In the genomic region with DNA sequence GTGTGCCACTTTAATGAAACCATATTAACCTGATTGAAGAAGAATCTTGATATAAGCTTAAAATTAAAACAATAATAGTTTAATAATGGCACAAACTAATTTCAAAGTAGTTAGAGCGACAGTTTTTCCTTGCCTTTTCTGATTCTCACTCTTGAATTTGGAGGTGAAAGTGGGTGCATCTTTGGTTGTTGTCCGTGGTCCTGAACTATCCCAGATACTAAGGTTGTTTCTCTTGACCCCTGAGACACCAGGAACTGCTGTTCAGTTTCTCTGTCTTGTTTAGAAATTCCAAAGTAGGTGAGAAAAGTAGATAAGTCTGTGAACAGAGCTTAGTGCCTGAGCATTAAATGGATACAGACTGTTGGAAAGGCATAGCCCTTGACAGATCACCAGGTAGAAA, we compare ENCODE assay signal across 19 cellular contexts.
DNase-seq lines count a peak whose midpoint lies in the region; ATAC-seq and TF ChIP-seq lines count a peak whose summit lies in the region.
"Had no signal": no experiment of that assay in that cellular context is flagged by ENCODE, and none has a peak within 500 bp of the region (broad histone marks: within the 10 kb centered on the region; RNA-seq: fewer than 3 reads in every experiment).

No MANE protein-coding gene starts in this region.

- no peaks in the 10 kb centered on the region for H3K27me3 Mint-ChIP-seq in WTC11 (ENCODE audit: low read depth)
- no peaks in the 10 kb centered on the region for H3K27me3 Mint-ChIP-seq in activated T-helper 17 cell treated with anti-CD3 and anti-CD28 coated beads, Interleukin-2, amount 50 U/mL, for 72 hours
- H3K27me3 Mint-ChIP-seq: CD8-positive, alpha-beta memory T cell had no signal

- no peak overlapping the region for H3K9ac ChIP-seq in liver (ENCODE audit: low read depth in 1 of 2, low read length in 2 of 2)
- H3K9ac ChIP-seq: BLaER1 had no signal

- H3K36me3 ChIP-seq in liver (ENCODE audit: control insufficient read depth in 4 of 4, insufficient read depth in 3 of 4, low read depth in 1 of 4, low read length in 3 of 4) (no peaks in the 10 kb centered on the region), right lobe of liver (no peaks in the 10 kb centered on the region)
- H3K36me3 ChIP-seq: BLaER1, HAP-1 had no signal

- ATAC-seq in right lobe of liver: no peak
- no peak for ATAC-seq in WTC11
- no peak for ATAC-seq in activated T-helper 17 cell treated with anti-CD3 and anti-CD28 coated beads, Interleukin-2, amount 50 U/mL, for 72 hours (replicated peaks)

- H3K4me3 ChIP-seq in liver (ENCODE audit: low read depth in 1 of 3, low read length in 3 of 3) (no peak overlapping the region), right lobe of liver (no peak overlapping the region)
- H3K4me3 ChIP-seq: BLaER1, HAP-1, PC-9 had no signal

- no peaks in the 10 kb centered on the region for H3K4me1 ChIP-seq in liver (ENCODE audit: control insufficient read depth in 4 of 4, insufficient read depth in 4 of 4, low read length in 3 of 4)
- H3K4me1 ChIP-seq in right lobe of liver: no peaks in the 10 kb centered on the region
- H3K4me1 ChIP-seq: BLaER1, HAP-1 had no signal

- TF ChIP-seq POLR2A in right lobe of liver (IDR thresholded peaks at IDR 0.05): no peak
- TF ChIP-seq POLR2A in erythroblast (IDR thresholded peaks at IDR 0.05; ENCODE audit: low read length): no peak

- no peaks in the 10 kb centered on the region for H3K27me3 ChIP-seq in liver (ENCODE audit: control insufficient read depth in 4 of 4, insufficient read depth in 4 of 4, low read length in 3 of 4)
- H3K27me3 ChIP-seq in right lobe of liver: no peaks in the 10 kb centered on the region
- H3K27me3 ChIP-seq: BLaER1 had no signal

- intact Hi-C loops in right lobe of liver (cut with DNase I): no loop called here

- DNase-seq in right lobe of liver: no peak
- no peak for DNase-seq in WTC11 (ENCODE audit: low spot score)
- peak; percentile 27 for DNase-seq in iPS-NIHi7 (ENCODE audit: extremely low spot score)
- DNase-seq in middle frontal gyrus (ENCODE audit: extremely low spot score, low spot score): no peak
- no peak for DNase-seq in erythroblast (lab: John Stamatoyannopoulos, UW)
- DNase-seq in hypothalamus (lab: John Stamatoyannopoulos, UW): no peak
- DNase-seq: CD8-positive, alpha-beta memory T cell; DMS79 treated with DMSO at 0.1 percent for 48 hours; GF-D8; KG1; NCI-H1092; NCI-H1694; NCI-H510A treated with DMSO at 0.1 percent for 48 hours; NCI-H82; PC-9 had no signal

- no peaks in the 10 kb centered on the region for H3K4me1 Mint-ChIP-seq in WTC11
- no peaks in the 10 kb centered on the region for H3K4me1 Mint-ChIP-seq in activated T-helper 17 cell treated with anti-CD3 and anti-CD28 coated beads, Interleukin-2, amount 50 U/mL, for 72 hours
- H3K4me1 Mint-ChIP-seq: CD8-positive, alpha-beta memory T cell had no signal

- no peaks in the 10 kb centered on the region for H3K9me3 Mint-ChIP-seq in WTC11
- peaks cover 9% of the 10 kb centered on the region for H3K9me3 Mint-ChIP-seq in activated T-helper 17 cell treated with anti-CD3 and anti-CD28 coated beads, Interleukin-2, amount 50 U/mL, for 72 hours

- no peak for TF ChIP-seq RAD21 in liver (IDR thresholded peaks at IDR 0.05)

- POLR2A ChIA-PET in WTC11 (lab: Charles Lee): no interaction called here

- no peak overlapping the region for H3K27ac Mint-ChIP-seq in WTC11
- no peak overlapping the region for H3K27ac Mint-ChIP-seq in activated T-helper 17 cell treated with anti-CD3 and anti-CD28 coated beads, Interleukin-2, amount 50 U/mL, for 72 hours
- H3K27ac Mint-ChIP-seq: CD8-positive, alpha-beta memory T cell had no signal

- H3K9me3 ChIP-seq in liver (ENCODE audit: control insufficient read depth in 4 of 4, low read length in 3 of 4): no peaks in the 10 kb centered on the region
- no peaks in the 10 kb centered on the region for H3K9me3 ChIP-seq in right lobe of liver
- H3K9me3 ChIP-seq: BLaER1, HAP-1 had no signal

- TF ChIP-seq CTCF in liver (IDR thresholded peaks at IDR 0.05; ENCODE audit: low read depth, low read length, missing input control) (no peak), right lobe of liver (IDR thresholded peaks at IDR 0.05) (no peak), WTC11 (IDR thresholded peaks at IDR 0.05) (no peak)

- H3K36me3 Mint-ChIP-seq in WTC11: no peaks in the 10 kb centered on the region
- no peaks in the 10 kb centered on the region for H3K36me3 Mint-ChIP-seq in activated T-helper 17 cell treated with anti-CD3 and anti-CD28 coated beads, Interleukin-2, amount 50 U/mL, for 72 hours (ENCODE audit: low read depth)
- H3K36me3 Mint-ChIP-seq: CD8-positive, alpha-beta memory T cell had no signal

- H3K27ac ChIP-seq in liver (ENCODE audit: low read depth in 1 of 2, low read length in 2 of 2) (no peak overlapping the region), right lobe of liver (no peak overlapping the region)
- H3K27ac ChIP-seq: BLaER1, PC-9 had no signal

- CTCF ChIA-PET in WTC11 (lab: Charles Lee): no interaction called here

- no peak overlapping the region for H3K4me3 Mint-ChIP-seq in WTC11
- H3K4me3 Mint-ChIP-seq in activated T-helper 17 cell treated with anti-CD3 and anti-CD28 coated beads, Interleukin-2, amount 50 U/mL, for 72 hours: no peak overlapping the region
- H3K4me3 Mint-ChIP-seq: CD8-positive, alpha-beta memory T cell had no signal

- WGBS in liver: 61% methylated on average over 2 of the region's 2 CpGs
- 49% methylated on average over 2 of the region's 2 CpGs for WGBS in right lobe of liver (ENCODE audit: insufficient coverage, low coverage, low lambda C conversion rate, missing lambda C conversion rate)

TF ChIP-seq in liver, 16 proteins besides CTCF, POLR2A, EP300 and RAD21 (continues in another document):
- TF ChIP-seq, protein P1, sequence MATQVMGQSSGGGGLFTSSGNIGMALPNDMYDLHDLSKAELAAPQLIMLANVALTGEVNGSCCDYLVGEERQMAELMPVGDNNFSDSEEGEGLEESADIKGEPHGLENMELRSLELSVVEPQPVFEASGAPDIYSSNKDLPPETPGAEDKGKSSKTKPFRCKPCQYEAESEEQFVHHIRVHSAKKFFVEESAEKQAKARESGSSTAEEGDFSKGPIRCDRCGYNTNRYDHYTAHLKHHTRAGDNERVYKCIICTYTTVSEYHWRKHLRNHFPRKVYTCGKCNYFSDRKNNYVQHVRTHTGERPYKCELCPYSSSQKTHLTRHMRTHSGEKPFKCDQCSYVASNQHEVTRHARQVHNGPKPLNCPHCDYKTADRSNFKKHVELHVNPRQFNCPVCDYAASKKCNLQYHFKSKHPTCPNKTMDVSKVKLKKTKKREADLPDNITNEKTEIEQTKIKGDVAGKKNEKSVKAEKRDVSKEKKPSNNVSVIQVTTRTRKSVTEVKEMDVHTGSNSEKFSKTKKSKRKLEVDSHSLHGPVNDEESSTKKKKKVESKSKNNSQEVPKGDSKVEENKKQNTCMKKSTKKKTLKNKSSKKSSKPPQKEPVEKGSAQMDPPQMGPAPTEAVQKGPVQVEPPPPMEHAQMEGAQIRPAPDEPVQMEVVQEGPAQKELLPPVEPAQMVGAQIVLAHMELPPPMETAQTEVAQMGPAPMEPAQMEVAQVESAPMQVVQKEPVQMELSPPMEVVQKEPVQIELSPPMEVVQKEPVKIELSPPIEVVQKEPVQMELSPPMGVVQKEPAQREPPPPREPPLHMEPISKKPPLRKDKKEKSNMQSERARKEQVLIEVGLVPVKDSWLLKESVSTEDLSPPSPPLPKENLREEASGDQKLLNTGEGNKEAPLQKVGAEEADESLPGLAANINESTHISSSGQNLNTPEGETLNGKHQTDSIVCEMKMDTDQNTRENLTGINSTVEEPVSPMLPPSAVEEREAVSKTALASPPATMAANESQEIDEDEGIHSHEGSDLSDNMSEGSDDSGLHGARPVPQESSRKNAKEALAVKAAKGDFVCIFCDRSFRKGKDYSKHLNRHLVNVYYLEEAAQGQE (IDR thresholded peaks at IDR 0.05): peak; percentile 94
- TF ChIP-seq HNF4A (conservative IDR thresholded peaks at IDR 0.05): no peak
- TF ChIP-seq, protein P2, sequence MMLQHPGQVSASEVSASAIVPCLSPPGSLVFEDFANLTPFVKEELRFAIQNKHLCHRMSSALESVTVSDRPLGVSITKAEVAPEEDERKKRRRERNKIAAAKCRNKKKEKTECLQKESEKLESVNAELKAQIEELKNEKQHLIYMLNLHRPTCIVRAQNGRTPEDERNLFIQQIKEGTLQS (IDR thresholded peaks at IDR 0.05): no peak

TF ChIP-seq in WTC11, 78 proteins besides CTCF, POLR2A, EP300 and RAD21 (continues in another document):
- TF ChIP-seq, protein P3, sequence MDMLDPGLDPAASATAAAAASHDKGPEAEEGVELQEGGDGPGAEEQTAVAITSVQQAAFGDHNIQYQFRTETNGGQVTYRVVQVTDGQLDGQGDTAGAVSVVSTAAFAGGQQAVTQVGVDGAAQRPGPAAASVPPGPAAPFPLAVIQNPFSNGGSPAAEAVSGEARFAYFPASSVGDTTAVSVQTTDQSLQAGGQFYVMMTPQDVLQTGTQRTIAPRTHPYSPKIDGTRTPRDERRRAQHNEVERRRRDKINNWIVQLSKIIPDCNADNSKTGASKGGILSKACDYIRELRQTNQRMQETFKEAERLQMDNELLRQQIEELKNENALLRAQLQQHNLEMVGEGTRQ (CRISPR knock-in tag; IDR thresholded peaks at IDR 0.05): no peak
- TF ChIP-seq NR1H2 (CRISPR knock-in tag; IDR thresholded peaks at IDR 0.05): no peak
